In genomic region chr7:129832282-129832681, GRCh38 we compare ENCODE assay signal across 19 cellular contexts.
DNase-seq lines count a peak whose midpoint lies in the region; ATAC-seq, FAIRE-seq and TF ChIP-seq lines count a peak whose summit lies in the region.
"Had no signal": no experiment of that assay in that cellular context is flagged by ENCODE, and none has a peak within 500 bp of the region (broad histone marks: within the 10 kb centered on the region; RNA-seq: fewer than 3 reads in every experiment).

No MANE protein-coding gene starts in this region.

- no peak overlapping the region for H3K14ac ChIP-seq in mesenchymal stem cell (ENCODE audit: low read length in 2 of 2)

- H3K4me3 Mint-ChIP-seq in astrocyte (ENCODE audit: unreplicated experiment), result peak overlapping the region; percentile 50
- H3K4me3 Mint-ChIP-seq: activated T-helper 1 cell treated with anti-CD3 and anti-CD28 coated beads, Interleukin-12 subunit alpha, Interleukin-12 subunit beta, Interleukin-2, Interleukin-4 antibody, amounts not matched to agents 30 ng/mL and 10 ng/mL and 1 ng/mL, durations not matched to agents 14 hours and 24 hours and 36 hours; CD4-positive, alpha-beta T cell; memory B cell had no signal

- H4K20me1 ChIP-seq in OCI-LY1 (ENCODE audit: insufficient read depth, low read length), result no peaks in the 10 kb centered on the region
- H4K20me1 ChIP-seq in astrocyte (ENCODE audit: insufficient read depth, low read length), result peaks cover 3% of the 10 kb centered on the region

- no peak overlapping the region for H2BK15ac ChIP-seq in mesenchymal stem cell (ENCODE audit: low read depth, poor library complexity, severe bottlenecking)

- H2AFZ ChIP-seq in OCI-LY1 (ENCODE audit: low read length) (no peak overlapping the region), astrocyte (ENCODE audit: low read depth, low read length) (no peak overlapping the region), mesenchymal stem cell (ENCODE audit: low read depth, low read length) (no peak overlapping the region)

- H3K9me3 Mint-ChIP-seq in astrocyte (ENCODE audit: unreplicated experiment), result no peaks in the 10 kb centered on the region
- H3K9me3 Mint-ChIP-seq: activated T-helper 1 cell treated with anti-CD3 and anti-CD28 coated beads, Interleukin-12 subunit alpha, Interleukin-12 subunit beta, Interleukin-2, Interleukin-4 antibody, amounts not matched to agents 30 ng/mL and 10 ng/mL and 1 ng/mL, durations not matched to agents 14 hours and 24 hours and 36 hours; CD4-positive, alpha-beta T cell; memory B cell had no signal

- H3K27ac ChIP-seq in OCI-LY1 (ENCODE audit: low read depth, low read length, poor library complexity, severe bottlenecking), result peak overlapping the region; percentile 61
- H3K27ac ChIP-seq in astrocyte (ENCODE audit: low read depth, low read length), result peak overlapping the region; percentile 95
- H3K27ac ChIP-seq in mesenchymal stem cell (ENCODE audit: low read length, poor library complexity, severe bottlenecking), result peak overlapping the region; percentile 100
- H3K27ac ChIP-seq in stomach, result peak overlapping the region in 4 of 5 donors; percentile 44 to 66 (median 58)

- no peak overlapping the region for H2BK120ac ChIP-seq in mesenchymal stem cell (ENCODE audit: low read depth, low read length)

- H3K9me3 ChIP-seq in OCI-LY1 (ENCODE audit: low read length) (no peaks in the 10 kb centered on the region), astrocyte (ENCODE audit: insufficient read depth, low read depth, low read length) (no peaks in the 10 kb centered on the region), mesenchymal stem cell (ENCODE audit: control insufficient read depth, low read length) (no peaks in the 10 kb centered on the region), stomach (no peaks in the 10 kb centered on the region)
- H3K9me3 ChIP-seq: testis had no signal

- H3K27me3 Mint-ChIP-seq in astrocyte (ENCODE audit: low read depth, unreplicated experiment), result no peaks in the 10 kb centered on the region
- H3K27me3 Mint-ChIP-seq: CD4-positive, alpha-beta T cell; memory B cell had no signal

- H3K27me3 ChIP-seq in OCI-LY1 (ENCODE audit: insufficient read depth, low read length), result no peaks in the 10 kb centered on the region
- H3K27me3 ChIP-seq in astrocyte (ENCODE audit: insufficient read depth, low read length), result no peaks in the 10 kb centered on the region
- H3K27me3 ChIP-seq in mesenchymal stem cell (ENCODE audit: control insufficient read depth in 1 of 2, insufficient read depth in 1 of 2, low read length in 2 of 2), result no peaks in the 10 kb centered on the region
- no peaks in the 10 kb centered on the region for H3K27me3 ChIP-seq in stomach
- H3K27me3 ChIP-seq: testis had no signal

- H3K4me2 ChIP-seq in OCI-LY1 (ENCODE audit: low read length) (no peak overlapping the region), astrocyte (ENCODE audit: low read length) (peak overlapping the region; percentile 72), mesenchymal stem cell (ENCODE audit: low read length, poor library complexity, severe bottlenecking) (no peak overlapping the region)

- TF ChIP-seq POLR2A in stomach (IDR thresholded peaks at IDR 0.05), result no peak

- H3K36me3 Mint-ChIP-seq in astrocyte (ENCODE audit: low read depth, unreplicated experiment), result peaks cover 26% of the 10 kb centered on the region

- H4K91ac ChIP-seq in mesenchymal stem cell (ENCODE audit: low read length), result no peak overlapping the region

- TF ChIP-seq CTCF in OCI-LY1 (IDR thresholded peaks at IDR 0.05; ENCODE audit: low read length) (no peak), astrocyte (IDR thresholded peaks at IDR 0.05; ENCODE audit: insufficient read depth, low read depth, low read length) (no peak), stomach (IDR thresholded peaks at IDR 0.05) (no peak)

- DNase-seq in astrocyte (ENCODE audit: low read depth) (no peak), mesenchymal stem cell (no peak), stomach (no peak), MV-4-11 (lab: John Stamatoyannopoulos, UW) (no peak), NCI-H2227 (lab: John Stamatoyannopoulos, UW; ENCODE audit: unreplicated experiment) (no peak), SHP77 (lab: John Stamatoyannopoulos, UW) (no peak)
- DNase-seq: activated CD4-positive, alpha-beta T cell treated with anti-CD3 and anti-CD28 coated beads, Interleukin-2, amount 50 U/mL, for 4 hours; amygdala; CD4-positive, alpha-beta T cell; dermis blood vessel endothelial cell; NCI-H1930; SHP77 treated with DMSO at 0.1 percent for 48 hours; stimulated activated CD4-positive, alpha-beta T cell treated with anti-CD3 and anti-CD28 coated beads, Interleukin-12 subunit alpha, Interleukin-12 subunit beta, amount 100 ng/mL, for 4 hours; testis had no signal

- H3K9ac ChIP-seq in OCI-LY1 (ENCODE audit: low read length), result no peak overlapping the region
- peak overlapping the region; percentile 62 for H3K9ac ChIP-seq in astrocyte (ENCODE audit: low read length)
- no peak overlapping the region for H3K9ac ChIP-seq in mesenchymal stem cell (ENCODE audit: low read length)

- peaks cover 8% of the 10 kb centered on the region; the same call in 1 of the 2 replicates for H3F3A ChIP-seq in OCI-LY1 (ENCODE audit: insufficient read depth, low read length)

- H2BK5ac ChIP-seq in mesenchymal stem cell (ENCODE audit: low read depth, low read length, poor library complexity, severe bottlenecking), result peak overlapping the region; percentile 79

- peaks cover 29% of the 10 kb centered on the region for H3K4me1 ChIP-seq in OCI-LY1 (ENCODE audit: insufficient read depth, low read length, severe bottlenecking)
- peaks cover 35% of the 10 kb centered on the region for H3K4me1 ChIP-seq in astrocyte (ENCODE audit: insufficient read depth, low read length)
- H3K4me1 ChIP-seq in mesenchymal stem cell (ENCODE audit: control insufficient read depth, insufficient read depth, low read depth, low read length), result peaks cover 39% of the 10 kb centered on the region
- H3K4me1 ChIP-seq in stomach, result peaks cover 14 to 39% (median 26%) of the 10 kb centered on the region in 4 donors

- no peak for FAIRE-seq in astrocyte (lab: Jason Lieb, UNC)
- FAIRE-seq: TTC549 had no signal

- no peaks in the 10 kb centered on the region for H3K9me2 ChIP-seq in OCI-LY1 (ENCODE audit: low read depth, low read length)

- H4K8ac ChIP-seq in mesenchymal stem cell (ENCODE audit: low read length), result no peak overlapping the region

- H3K4me3 ChIP-seq in OCI-LY1 (ENCODE audit: low read depth, low read length, poor library complexity, severe bottlenecking) (no peak overlapping the region), astrocyte (ENCODE audit: insufficient read depth, low read depth, low read length) (no peak overlapping the region), mesenchymal stem cell (ENCODE audit: insufficient read depth in 1 of 2, low read depth in 1 of 2, low read length in 2 of 2) (no peak overlapping the region), stomach (no peak overlapping the region)
- H3K4me3 ChIP-seq: testis had no signal

- peak overlapping the region; percentile 100 for H3K27ac Mint-ChIP-seq in astrocyte (ENCODE audit: unreplicated experiment)
- H3K27ac Mint-ChIP-seq: activated T-helper 1 cell treated with anti-CD3 and anti-CD28 coated beads, Interleukin-12 subunit alpha, Interleukin-12 subunit beta, Interleukin-2, Interleukin-4 antibody, amounts not matched to agents 30 ng/mL and 10 ng/mL and 1 ng/mL, durations not matched to agents 14 hours and 24 hours and 36 hours; CD4-positive, alpha-beta T cell; memory B cell had no signal

- H3K79me1 ChIP-seq in mesenchymal stem cell (replicated peaks; ENCODE audit: low read length, poor library complexity, severe bottlenecking), result peaks cover 20% of the 10 kb centered on the region

- H3K18ac ChIP-seq in mesenchymal stem cell (ENCODE audit: low read depth in 1 of 2, low read length in 2 of 2), result no peak overlapping the region

- ATAC-seq in GM21786 (IDR thresholded peaks at IDR 0.05; ENCODE audit: unreplicated experiment), result no peak

- H3K79me2 ChIP-seq in OCI-LY1 (ENCODE audit: insufficient read depth, low read length) (no peaks in the 10 kb centered on the region), astrocyte (ENCODE audit: insufficient read depth, low read length) (peaks cover 3% of the 10 kb centered on the region)

- H3K36me3 ChIP-seq in OCI-LY1 (ENCODE audit: insufficient read depth, low read length) (peaks cover 50% of the 10 kb centered on the region; the same call in 1 of the 2 replicates), astrocyte (ENCODE audit: insufficient read depth, low read length) (peaks cover 4% of the 10 kb centered on the region), mesenchymal stem cell (ENCODE audit: control insufficient read depth in 1 of 2, insufficient read depth in 2 of 2, low read depth in 1 of 2, low read length in 2 of 2) (peaks cover 44 to 53% of the 10 kb centered on the region in 2 experiments), stomach (peaks cover 5 to 53% (median 41%) of the 10 kb centered on the region in 4 donors)

- 100% methylated on average over 2 of the region's 4 CpGs for WGBS in mesenchymal stem cell
- WGBS in stomach, 5 donors, result 70 to 86% (median 83%) methylated on average over 4 of the region's 4 CpGs

- H2BK12ac ChIP-seq in mesenchymal stem cell (ENCODE audit: low read length in 2 of 2), result no peak overlapping the region

- peaks cover 60% of the 10 kb centered on the region for H3K4me1 Mint-ChIP-seq in astrocyte (ENCODE audit: low read depth, unreplicated experiment)

- intact Hi-C loops in stomach (cut with DNase I; ENCODE audit: low total_unique reads), result no loop called here

- H3K4ac ChIP-seq in mesenchymal stem cell (ENCODE audit: low read depth in 1 of 2, low read length in 2 of 2), result no peak overlapping the region

- TF ChIP-seq EP300 in stomach (IDR thresholded peaks at IDR 0.05), result no peak

- no peak overlapping the region for H3K23ac ChIP-seq in mesenchymal stem cell (ENCODE audit: low read length in 2 of 2)

- H2AK5ac ChIP-seq in mesenchymal stem cell (ENCODE audit: low read length, severe bottlenecking), result peak overlapping the region; percentile 99
